In the genomic region with DNA sequence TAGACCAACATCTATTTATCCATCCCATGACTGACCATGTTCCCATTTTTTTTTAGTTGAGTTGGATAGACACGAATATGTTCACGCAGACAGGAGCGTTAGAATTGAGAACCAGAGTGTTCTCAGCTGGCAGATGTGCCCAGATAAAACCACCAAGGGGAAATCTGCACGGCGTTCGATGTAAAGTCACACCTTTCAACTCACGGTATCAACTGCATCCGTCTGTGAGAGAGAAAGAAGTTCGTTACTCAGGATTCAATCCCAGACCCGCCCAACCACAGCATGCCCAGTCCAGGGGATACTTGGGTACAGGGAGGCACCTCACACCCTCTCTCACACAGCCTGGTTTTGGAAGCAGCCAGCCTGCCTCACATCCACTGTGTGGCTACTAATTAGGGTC, we compare ENCODE assay signal across 22 cellular contexts. TPM values are rescaled to one million over a fixed set of nuclear protein-coding genes. Genes with fewer than 3 reads are reported as not detected.
DNase-seq lines count a peak whose midpoint lies in the region; ATAC-seq and TF ChIP-seq lines count a peak whose summit lies in the region.
"Had no signal": no experiment of that assay in that cellular context is flagged by ENCODE, and none has a peak within 500 bp of the region (broad histone marks: within the 10 kb centered on the region; RNA-seq: fewer than 3 reads in every experiment).

No MANE protein-coding gene starts in this region.

- DNase-seq in cardiac septum (ENCODE audit: low spot score) (peak; percentile 57), Right ventricle myocardium inferior (ENCODE audit: missing footprints) (no peak), T-helper 17 cell (no peak), NCI-H2107 (lab: John Stamatoyannopoulos, UW) (no peak), putamen (ENCODE audit: low spot score) (no peak), esophagus muscularis mucosa (ENCODE audit: extremely low spot score) (no peak)
- DNase-seq: activated B cell treated with CpG ODN at 0.5 μM for 24 hours; foreskin fibroblast; GF-D8; IMR-90; left lung; NCI-H510A treated with DMSO at 0.1 percent for 48 hours; NK-92 treated with Interleukin-12 subunit alpha and Interleukin-12 subunit beta, amount 100 ng/mL, for 24 hours; stimulated activated CD8-positive, alpha-beta memory T cell treated with anti-CD3 and anti-CD28 coated beads, Interleukin-4, amount 100 ng/mL, for 48 hours had no signal

- no peaks in the 10 kb centered on the region for H3K36me3 ChIP-seq in esophagus muscularis mucosa
- H3K36me3 ChIP-seq: ascending aorta, left lung had no signal

- no peak overlapping the region for H3K27ac ChIP-seq in esophagus muscularis mucosa (replicated peaks in 1 of 4)
- H3K27ac ChIP-seq: ascending aorta, left lung had no signal

- WGBS in esophagus muscularis mucosa, result 89% methylated on average over 10 of the region's 10 CpGs

- H3K36me3 Mint-ChIP-seq in T-helper 17 cell (ENCODE audit: low read depth), result peaks cover 3% of the 10 kb centered on the region

- TF ChIP-seq EP300 in esophagus muscularis mucosa (IDR thresholded peaks at IDR 0.05), result no peak

- ATAC-seq in Right ventricle myocardium inferior, result no peak
- ATAC-seq in T-helper 17 cell, result no peak
- ATAC-seq in esophagus mucosa, result peak; percentile 5
- ATAC-seq: left lung, sciatic nerve had no signal

- peaks cover 36% of the 10 kb centered on the region for H3K4me1 Mint-ChIP-seq in T-helper 17 cell
- H3K4me1 Mint-ChIP-seq: central memory CD8-positive, alpha-beta T cell had no signal

- no peak for TF ChIP-seq POLR2A in esophagus muscularis mucosa (IDR thresholded peaks at IDR 0.05; ENCODE audit: low read depth)

- no peaks in the 10 kb centered on the region for H3K9me3 ChIP-seq in T-helper 17 cell (ENCODE audit: control insufficient read depth, low read length, poor library complexity, severe bottlenecking)
- no peaks in the 10 kb centered on the region for H3K9me3 ChIP-seq in esophagus muscularis mucosa
- H3K9me3 ChIP-seq: ascending aorta, left lung had no signal

- H3K4me3 Mint-ChIP-seq in T-helper 17 cell, result no peak overlapping the region
- H3K4me3 Mint-ChIP-seq: activated B cell treated with CpG ODN at 0.5 μM for 24 hours; central memory CD8-positive, alpha-beta T cell; nephron progenitor cell had no signal

- no peaks in the 10 kb centered on the region for H3K27me3 Mint-ChIP-seq in T-helper 17 cell

- H3K4me1 ChIP-seq in esophagus muscularis mucosa, result no peaks in the 10 kb centered on the region
- H3K4me1 ChIP-seq: ascending aorta, left lung had no signal

- H3K4me3 ChIP-seq in esophagus muscularis mucosa, result no peak overlapping the region
- H3K4me3 ChIP-seq: ascending aorta, left lung had no signal

- TF ChIP-seq CTCF in esophagus muscularis mucosa (IDR thresholded peaks at IDR 0.05), result no peak

- peaks cover 0 to 44% (median 3%) of the 10 kb centered on the region in 4 donors for H3K27me3 ChIP-seq in esophagus muscularis mucosa
- H3K27me3 ChIP-seq: ascending aorta had no signal

- H3K27ac Mint-ChIP-seq in T-helper 17 cell, result peak overlapping the region; percentile 68
- H3K27ac Mint-ChIP-seq: activated B cell treated with CpG ODN at 0.5 μM for 24 hours, nephron progenitor cell had no signal

- intact Hi-C loops in cardiac septum (cut with DNase I) (no loop called here), Right ventricle myocardium inferior (cut with DNase I) (loop anchor here (2.0 kb wide), 1 partner anchor 27 kb away; a partner anchor contains a TSS), esophagus muscularis mucosa (cut with DNase I) (loop anchor here (2.0 kb wide), 1 partner anchor 29 kb away; no protein-coding TSS in a partner anchor)

RNA-seq across cellular contexts. Expression of a gene that starts 26.1 kb away (rescaled TPM):
- total RNA-seq in cardiac septum (8.3 TPM), Right ventricle myocardium inferior (8.7 TPM), T-helper 17 cell (100 to 1,000 TPM; 127 to 159 TPM), esophagus mucosa (382 TPM), esophagus muscularis mucosa (10 to 100 TPM; 23.3 to 46.2 (median 36.6) TPM)
- total RNA-seq: activated B cell treated with CpG ODN at 0.5 μM for 24 hours, ascending aorta, H4, IMR-90, SK-MEL-5, subcutaneous adipose tissue had no signal
